8 cellular contexts compared by ENCODE assay signal in genomic region chr14:23068792-23069412, GRCh38. TPM values are rescaled to one million over a fixed set of nuclear protein-coding genes. Genes with fewer than 3 reads are reported as not detected.
DNase-seq lines count a peak whose midpoint lies in the region; ATAC-seq and TF ChIP-seq lines count a peak whose summit lies in the region.

No MANE protein-coding gene starts in this region.

- H3K9ac ChIP-seq in Loucy (ENCODE audit: low read depth, low read length, poor library complexity, severe bottlenecking), result peak overlapping the region; percentile 6

- H3K4me3 Mint-ChIP-seq in activated T-helper 1 cell treated with anti-CD3 and anti-CD28 coated beads, Interleukin-12 subunit alpha, Interleukin-12 subunit beta, Interleukin-2, Interleukin-4 antibody, amounts not matched to agents 30 ng/mL and 10 ng/mL and 1 ng/mL, durations not matched to agents 14 hours and 24 hours and 36 hours, result peak overlapping the region; percentile 74

- H3K36me3 Mint-ChIP-seq in activated T-helper 1 cell treated with anti-CD3 and anti-CD28 coated beads, Interleukin-12 subunit alpha, Interleukin-12 subunit beta, Interleukin-2, Interleukin-4 antibody, amounts not matched to agents 30 ng/mL and 10 ng/mL and 1 ng/mL, durations not matched to agents 14 hours and 24 hours and 36 hours (ENCODE audit: low read depth), result peaks cover 43% of the 10 kb centered on the region

- no peaks in the 10 kb centered on the region for H3F3A ChIP-seq in Loucy (ENCODE audit: low read depth)

- H3K27me3 Mint-ChIP-seq in activated T-helper 1 cell treated with anti-CD3 and anti-CD28 coated beads, Interleukin-12 subunit alpha, Interleukin-12 subunit beta, Interleukin-2, Interleukin-4 antibody, amounts not matched to agents 30 ng/mL and 10 ng/mL and 1 ng/mL, durations not matched to agents 14 hours and 24 hours and 36 hours (ENCODE audit: insufficient read depth), result no peaks in the 10 kb centered on the region

- intact Hi-C loops in activated T-helper 1 cell treated with anti-CD3 and anti-CD28 coated beads, Interleukin-12 subunit alpha, Interleukin-12 subunit beta, Interleukin-2, Interleukin-4 antibody, amounts not matched to agents 30 ng/mL and 10 ng/mL and 1 ng/mL, durations not matched to agents 14 hours and 24 hours and 36 hours (cut with micrococcal nuclease), result loop anchor here (1.0 to 2.0 kb wide), 3 partner anchors 118 to 232 kb away; partner anchors contain the start of gene PRMT5
- intact Hi-C loops in posterior cingulate gyrus (cut with DNase I), result no loop called here
- intact Hi-C loops in vagina (cut with DNase I), result no loop called here

- H3K79me2 ChIP-seq in Loucy (ENCODE audit: insufficient read depth, low read length), result peaks cover 58% of the 10 kb centered on the region

- no peak overlapping the region for H2AFZ ChIP-seq in Loucy (ENCODE audit: low read length)

- H3K4me1 Mint-ChIP-seq in activated T-helper 1 cell treated with anti-CD3 and anti-CD28 coated beads, Interleukin-12 subunit alpha, Interleukin-12 subunit beta, Interleukin-2, Interleukin-4 antibody, amounts not matched to agents 30 ng/mL and 10 ng/mL and 1 ng/mL, durations not matched to agents 14 hours and 24 hours and 36 hours (ENCODE audit: low read depth), result peaks cover 42% of the 10 kb centered on the region

- ATAC-seq in GM21576 (IDR thresholded peaks at IDR 0.05; ENCODE audit: unreplicated experiment), result peak; percentile 68
- ATAC-seq in HG03520 (IDR thresholded peaks at IDR 0.05; ENCODE audit: unreplicated experiment), result no peak

- peak overlapping the region; percentile 59 for H3K4me2 ChIP-seq in Loucy (ENCODE audit: low read depth, low read length, poor library complexity, severe bottlenecking)

- no peaks in the 10 kb centered on the region for H3K9me2 ChIP-seq in Loucy (replicated peaks; ENCODE audit: low read depth, low read length)

- no peaks in the 10 kb centered on the region for H3K9me3 Mint-ChIP-seq in activated T-helper 1 cell treated with anti-CD3 and anti-CD28 coated beads, Interleukin-12 subunit alpha, Interleukin-12 subunit beta, Interleukin-2, Interleukin-4 antibody, amounts not matched to agents 30 ng/mL and 10 ng/mL and 1 ng/mL, durations not matched to agents 14 hours and 24 hours and 36 hours

- peak overlapping the region; percentile 51 for H3K4me3 ChIP-seq in Loucy (ENCODE audit: low read length, poor library complexity, severe bottlenecking)
- H3K4me3 ChIP-seq in vagina, result no peak overlapping the region

- TF ChIP-seq CTCF in Loucy (conservative IDR thresholded peaks at IDR 0.05; ENCODE audit: low read length) (peak; percentile 100), vagina (IDR thresholded peaks at IDR 0.05) (peak; percentile 94 to 98 (median 97))

- H3K27me3 ChIP-seq in Loucy (ENCODE audit: insufficient read depth, low read length, poor library complexity, severe bottlenecking) (no peaks in the 10 kb centered on the region), vagina (no peaks in the 10 kb centered on the region)

- peaks cover 44% of the 10 kb centered on the region for H4K20me1 ChIP-seq in Loucy (ENCODE audit: insufficient read depth, low read length, poor library complexity, severe bottlenecking)

- H3K9me3 ChIP-seq in Loucy (ENCODE audit: insufficient read depth, low read depth, low read length) (no peaks in the 10 kb centered on the region), vagina (no peaks in the 10 kb centered on the region)

- no peak for TF ChIP-seq POLR2A in vagina (IDR thresholded peaks at IDR 0.05)

- H3K4me1 ChIP-seq in Loucy (ENCODE audit: insufficient read depth, low read length, poor library complexity, severe bottlenecking) (peaks cover 19% of the 10 kb centered on the region), vagina (peaks cover 58% of the 10 kb centered on the region)

- H3K27ac Mint-ChIP-seq in activated T-helper 1 cell treated with anti-CD3 and anti-CD28 coated beads, Interleukin-12 subunit alpha, Interleukin-12 subunit beta, Interleukin-2, Interleukin-4 antibody, amounts not matched to agents 30 ng/mL and 10 ng/mL and 1 ng/mL, durations not matched to agents 14 hours and 24 hours and 36 hours, result peak overlapping the region; percentile 53

- H3K36me3 ChIP-seq in Loucy (ENCODE audit: insufficient read depth, low read length), result peaks cover 59% of the 10 kb centered on the region; the same call in 1 of the 2 replicates
- H3K36me3 ChIP-seq in vagina, result peaks cover 0 to 62% of the 10 kb centered on the region in 2 donors

- DNase-seq in CD1c-positive myeloid dendritic cell (ENCODE audit: extremely low spot score), result peak; percentile 90
- peak; percentile 65 for DNase-seq in activated T-helper 1 cell treated with anti-CD3 and anti-CD28 coated beads, Interleukin-12 subunit alpha, Interleukin-12 subunit beta, Interleukin-2, Interleukin-4 antibody, amounts not matched to agents 30 ng/mL and 10 ng/mL and 1 ng/mL, durations not matched to agents 14 hours and 24 hours and 36 hours (ENCODE audit: low spot score)
- DNase-seq in germinal center (ENCODE audit: low spot score), result peak; percentile 90
- DNase-seq in posterior cingulate gyrus, result peak in 8 of 10 donors; percentile 62 to 95 (median 79)
- peak in 1 of 2 donors; percentile 88 for DNase-seq in vagina (ENCODE audit: extremely low spot score in 2 of 2)

- peak overlapping the region; percentile 90 for H3K27ac ChIP-seq in vagina

RNA-seq across cellular contexts. Expression of gene CDH24, which starts 11.6 kb away (rescaled TPM):
- 1.0 and 1.2 TPM in 2 replicates for total RNA-seq in activated T-helper 1 cell treated with anti-CD3 and anti-CD28 coated beads, Interleukin-12 subunit alpha, Interleukin-12 subunit beta, Interleukin-2, Interleukin-4 antibody, amounts not matched to agents 30 ng/mL and 10 ng/mL and 1 ng/mL, durations not matched to agents 14 hours and 24 hours and 36 hours
- total RNA-seq in vagina, result 5.4 TPM

RNA-seq across cellular contexts. Expression of gene ACIN1, which starts 26.0 kb away (rescaled TPM):
- total RNA-seq in activated T-helper 1 cell treated with anti-CD3 and anti-CD28 coated beads, Interleukin-12 subunit alpha, Interleukin-12 subunit beta, Interleukin-2, Interleukin-4 antibody, amounts not matched to agents 30 ng/mL and 10 ng/mL and 1 ng/mL, durations not matched to agents 14 hours and 24 hours and 36 hours, result 221 and 225 TPM in 2 replicates
- 121 TPM for total RNA-seq in vagina

RNA-seq across cellular contexts. Expression of gene C14orf119, which starts 26.4 kb away (rescaled TPM):
- 49.7 and 55.6 TPM in 2 replicates for total RNA-seq in activated T-helper 1 cell treated with anti-CD3 and anti-CD28 coated beads, Interleukin-12 subunit alpha, Interleukin-12 subunit beta, Interleukin-2, Interleukin-4 antibody, amounts not matched to agents 30 ng/mL and 10 ng/mL and 1 ng/mL, durations not matched to agents 14 hours and 24 hours and 36 hours
- total RNA-seq in vagina, result 13.8 TPM

RNA-seq across cellular contexts. Expression of gene PSMB11, which starts 26.9 kb away (rescaled TPM):
- not detected in 2 replicates for total RNA-seq in activated T-helper 1 cell treated with anti-CD3 and anti-CD28 coated beads, Interleukin-12 subunit alpha, Interleukin-12 subunit beta, Interleukin-2, Interleukin-4 antibody, amounts not matched to agents 30 ng/mL and 10 ng/mL and 1 ng/mL, durations not matched to agents 14 hours and 24 hours and 36 hours
- not detected for total RNA-seq in vagina

RNA-seq across cellular contexts. Expression of gene PSMB5, which starts 34.2 kb away (rescaled TPM):
- total RNA-seq in activated T-helper 1 cell treated with anti-CD3 and anti-CD28 coated beads, Interleukin-12 subunit alpha, Interleukin-12 subunit beta, Interleukin-2, Interleukin-4 antibody, amounts not matched to agents 30 ng/mL and 10 ng/mL and 1 ng/mL, durations not matched to agents 14 hours and 24 hours and 36 hours, result 144 and 148 TPM in 2 replicates
- total RNA-seq in vagina, result 92.8 TPM
